ENCODE assay signal across 13 cellular contexts in genomic region chr15:74201656-74202420, GRCh38. TPM values are rescaled to one million over a fixed set of nuclear protein-coding genes. Genes with fewer than 3 reads are reported as not detected.
DNase-seq lines count a peak whose midpoint lies in the region; ATAC-seq and TF ChIP-seq lines count a peak whose summit lies in the region.
"Had no signal": no experiment of that assay in that cellular context is flagged by ENCODE, and none has a peak within 500 bp of the region (broad histone marks: within the 10 kb centered on the region; RNA-seq: fewer than 3 reads in every experiment).

No MANE protein-coding gene starts in this region.

- H3K9me3 Mint-ChIP-seq in brain = no peaks in the 10 kb centered on the region

- peak overlapping the region; percentile 79 to 96 (median 89) for H3K27ac Mint-ChIP-seq in brain
- H3K27ac Mint-ChIP-seq: activated CD8-positive, alpha-beta memory T cell treated with anti-CD3 and anti-CD28 coated beads, Interleukin-2, amount 10 ng/mL, durations not matched to agents 7 days and 5 days had no signal

- H4K20me1 ChIP-seq in IMR-90 (ENCODE audit: insufficient read depth, low read length) = no peaks in the 10 kb centered on the region

- peak overlapping the region; percentile 33 for H2AFZ ChIP-seq in IMR-90 (replicated peaks; ENCODE audit: low read length, poor library complexity)

- H3K9ac ChIP-seq in IMR-90 (ENCODE audit: low read depth, low read length) = no peak overlapping the region

- H4K5ac ChIP-seq in IMR-90 (ENCODE audit: low read depth, low read length) = no peak overlapping the region

- H3K9me1 ChIP-seq in IMR-90 (ENCODE audit: insufficient read depth, low read length) = peaks cover 2% of the 10 kb centered on the region

- no peak overlapping the region for H3K18ac ChIP-seq in IMR-90 (ENCODE audit: low read depth, low read length)

- H3K36me3 Mint-ChIP-seq in brain = no peaks in the 10 kb centered on the region
- H3K36me3 Mint-ChIP-seq: activated CD8-positive, alpha-beta memory T cell treated with anti-CD3 and anti-CD28 coated beads, Interleukin-2, amount 10 ng/mL, durations not matched to agents 7 days and 5 days had no signal

- H2BK5ac ChIP-seq in IMR-90 (ENCODE audit: low read depth, low read length, poor library complexity, severe bottlenecking) = no peak overlapping the region

- peak overlapping the region; percentile 73; the same call in 1 of the 2 replicates for H2AK5ac ChIP-seq in IMR-90 (ENCODE audit: low read depth, low read length)

- H4K8ac ChIP-seq in IMR-90 (ENCODE audit: low read depth in 2 of 2, low read length in 2 of 2) = no peak overlapping the region

- DNase-seq in A673 (ENCODE audit: low spot score) (no peak), IMR-90 (no peak), kidney tubule cell (ENCODE audit: low spot score) (peak; percentile 82), NCI-H2196 (lab: John Stamatoyannopoulos, UW; ENCODE audit: unreplicated experiment) (no peak), aorta (no peak), NCI-H2171 (lab: John Stamatoyannopoulos, UW) (no peak)
- DNase-seq: activated CD8-positive, alpha-beta memory T cell treated with anti-CD3 and anti-CD28 coated beads, Interleukin-2, amount 10 ng/mL, durations not matched to agents 7 days and 5 days; GF-D8; NK-92 treated with Interleukin-12 subunit alpha and Interleukin-12 subunit beta, amount 100 ng/mL, for 24 hours had no signal

- no CpG with 5 or more reads among the region's 8 CpGs for WGBS in IMR-90 (ENCODE audit: extremely low coverage in 2 of 2, insufficient read length in 1 of 2), 2 experiments
- 54 to 68% methylated on average over 8 of the region's 8 CpGs for WGBS in aorta, 2 donors

- CTCF ChIA-PET in A673 (lab: Charles Lee) = no interaction called here
- CTCF ChIA-PET in IMR-90 (lab: Yijun Ruan, JAX) = interaction anchor here (1.3 kb wide), 1 partner anchor 147 kb away, joined by 3 read pairs; no protein-coding TSS in a partner anchor

- TF ChIP-seq POLR2A in IMR-90 (IDR thresholded peaks at IDR 0.05; ENCODE audit: low read depth, low read length) = no peak

- H3K36me3 ChIP-seq in A673 (ENCODE audit: insufficient read depth, low read length, poor library complexity, severe bottlenecking) (no peaks in the 10 kb centered on the region), IMR-90 (ENCODE audit: control insufficient read depth, insufficient read depth, low read length) (no peaks in the 10 kb centered on the region), aorta (ENCODE audit: control insufficient read depth in 1 of 2, insufficient read depth in 2 of 2, low read length in 1 of 2) (no peaks in the 10 kb centered on the region)
- H3K36me3 ChIP-seq: ascending aorta, left lung had no signal

- dilution Hi-C loops in IMR-90 (cut with HindIII; ENCODE audit: low sequenced_read_pairs, unreplicated experiment) = no loop called here

- 0 out of 2 replicates have a peak overlapping the region, but pooled peaks have one; percentile 54 for H3K4ac ChIP-seq in IMR-90 (ENCODE audit: low read depth, low read length)

- no peaks in the 10 kb centered on the region for H3K79me1 ChIP-seq in IMR-90 (ENCODE audit: low read depth in 1 of 2, low read length in 2 of 2)

- ATAC-seq in IMR-90 (ENCODE audit: low read depth) (no peak), HG03354 (IDR thresholded peaks at IDR 0.05; ENCODE audit: poor library complexity, severe bottlenecking, unreplicated experiment) (no peak), aorta (ENCODE audit: low FRiP score) (no peak)
- ATAC-seq: activated CD8-positive, alpha-beta memory T cell treated with anti-CD3 and anti-CD28 coated beads, Interleukin-2, amount 10 ng/mL, durations not matched to agents 7 days and 5 days had no signal

- no peak overlapping the region for H2AK9ac ChIP-seq in IMR-90 (replicated peaks; ENCODE audit: low read depth, low read length, poor library complexity)

- H3K4me3 Mint-ChIP-seq in brain = peak overlapping the region in 4 of 5 experiments; percentile 40 to 85 (median 78)
- H3K4me3 Mint-ChIP-seq: activated CD8-positive, alpha-beta memory T cell treated with anti-CD3 and anti-CD28 coated beads, Interleukin-2, amount 10 ng/mL, durations not matched to agents 7 days and 5 days had no signal

- H3K56ac ChIP-seq in IMR-90 (ENCODE audit: extremely low read depth, insufficient read depth, low read length) = no peak overlapping the region

- peaks cover 71% of the 10 kb centered on the region for H3K4me1 Mint-ChIP-seq in brain
- H3K4me1 Mint-ChIP-seq: activated CD8-positive, alpha-beta memory T cell treated with anti-CD3 and anti-CD28 coated beads, Interleukin-2, amount 10 ng/mL, durations not matched to agents 7 days and 5 days had no signal

- H2BK15ac ChIP-seq in IMR-90 (ENCODE audit: low read depth, low read length) = peak overlapping the region; percentile 61; the same call in 2 of the 3 replicates

- H4K91ac ChIP-seq in IMR-90 (ENCODE audit: insufficient read depth, low read depth, low read length) = no peak overlapping the region

- H2BK20ac ChIP-seq in IMR-90 (ENCODE audit: low read depth, low read length) = peak overlapping the region; percentile 60; the same call in 1 of the 2 replicates

- H3K27me3 ChIP-seq in A673 (replicated peaks; ENCODE audit: insufficient read depth, low read depth, low read length, poor library complexity) (no peaks in the 10 kb centered on the region), IMR-90 (ENCODE audit: control insufficient read depth, insufficient read depth, low read length) (peaks cover 9% of the 10 kb centered on the region), aorta (ENCODE audit: control insufficient read depth in 1 of 2, insufficient read depth in 2 of 2, low read length in 1 of 2) (no peaks in the 10 kb centered on the region)
- H3K27me3 ChIP-seq: ascending aorta had no signal

- H3K4me2 ChIP-seq in IMR-90 (ENCODE audit: low read depth, low read length) = no peak overlapping the region

- peaks cover 41% of the 10 kb centered on the region for H3K4me1 ChIP-seq in A673 (ENCODE audit: insufficient read depth, low read length, poor library complexity, severe bottlenecking)
- peaks cover 18% of the 10 kb centered on the region for H3K4me1 ChIP-seq in IMR-90 (ENCODE audit: control insufficient read depth, insufficient read depth, low read length)
- H3K4me1 ChIP-seq in aorta (ENCODE audit: control insufficient read depth in 1 of 2, insufficient read depth in 2 of 2, low read length in 2 of 2) = no peaks in the 10 kb centered on the region

- TF ChIP-seq RAD21 in IMR-90 (IDR thresholded peaks at IDR 0.05; ENCODE audit: low read length) = no peak

- H3K23ac ChIP-seq in IMR-90 (ENCODE audit: low read depth, low read length) = peak overlapping the region; percentile 46; the same call in 1 of the 2 replicates

- peak overlapping the region; percentile 39 for H3K14ac ChIP-seq in IMR-90 (replicated peaks; ENCODE audit: low read depth, low read length)

- no peak overlapping the region for H2BK120ac ChIP-seq in IMR-90 (ENCODE audit: low read depth, low read length)

- no peak overlapping the region for H3K4me3 ChIP-seq in A673 (ENCODE audit: low read depth, low read length, poor library complexity, severe bottlenecking)
- no peak overlapping the region for H3K4me3 ChIP-seq in IMR-90 (ENCODE audit: insufficient read depth, low read depth, low read length)
- no peak overlapping the region for H3K4me3 ChIP-seq in aorta (ENCODE audit: low read length in 2 of 2)
- H3K4me3 ChIP-seq: ascending aorta, left lung had no signal

- POLR2A ChIA-PET in A673 (lab: Charles Lee; ENCODE audit: low non-redundant PET) (no interaction called here), IMR-90 (lab: Charles Lee; ENCODE audit: unreplicated experiment) (no interaction called here)

- TF ChIP-seq CTCF in A673 (conservative IDR thresholded peaks at IDR 0.05; ENCODE audit: low read depth, low read length) (no peak), IMR-90 (conservative IDR thresholded peaks at IDR 0.05; ENCODE audit: low read depth, low read length) (no peak), brain (conservative IDR thresholded peaks at IDR 0.05) (no peak)

- BruUV-seq in A673 (replicated peaks; lab: Mats Ljungman, UMichigan) (no TSS peak), IMR-90 (replicated peaks; lab: Mats Ljungman, UMichigan) (no TSS peak)

- intact Hi-C loops in A673 (cut with micrococcal nuclease; ENCODE audit: unreplicated experiment) (no loop called here), IMR-90 (cut with micrococcal nuclease) (no loop called here), aorta (cut with DNase I) (no loop called here)

- H3K27ac ChIP-seq in A673 (ENCODE audit: low read depth, low read length, poor library complexity, severe bottlenecking) = peak overlapping the region; percentile 5
- no peak overlapping the region for H3K27ac ChIP-seq in IMR-90 (ENCODE audit: insufficient read depth, low read length)
- no peak overlapping the region for H3K27ac ChIP-seq in aorta (ENCODE audit: low read depth in 1 of 2, low read length in 2 of 2)
- H3K27ac ChIP-seq: left lung had no signal

- in situ Hi-C loops in IMR-90 (cut with MboI; ENCODE audit: low sequenced_read_pairs) = no loop called here

- H3K9me3 ChIP-seq in A673 (ENCODE audit: low read depth, low read length, poor library complexity, severe bottlenecking) (no peaks in the 10 kb centered on the region), IMR-90 (ENCODE audit: control insufficient read depth, insufficient read depth, low read length) (no peaks in the 10 kb centered on the region), aorta (ENCODE audit: control insufficient read depth, low read length) (no peaks in the 10 kb centered on the region)
- H3K9me3 ChIP-seq: ascending aorta, left lung had no signal

- H3K27me3 Mint-ChIP-seq in brain = peaks cover 3% of the 10 kb centered on the region

RNA-seq across cellular contexts. Expression of gene STRA6, which starts 0.7 kb away (rescaled TPM):
- 0.84 and 1.5 TPM in 2 replicates for total RNA-seq in A673 (2021)
- total RNA-seq in IMR-90 (2012; rRNA removed) = not detected in 2 replicates
- 0.14 and 0.17 TPM in 2 replicates for polyA plus RNA-seq in IMR-90 (2012; rRNA removed)
- 0.11 TPM in 1 of 2 replicates, not detected in the other for polyA plus RNA-seq in IMR-90 (2012; cell fraction: cytosol; rRNA removed)
- polyA plus RNA-seq in IMR-90 (2012; cell fraction: nucleus; rRNA removed; ENCODE audit: low replicate concordance) = 0.37 and 0.60 TPM in 2 replicates
- polyA plus RNA-seq in brain (ENCODE audit: insufficient read depth, low read depth, low replicate concordance) = 1.1 TPM
- total RNA-seq in aorta = under 1 TPM; 0.16 to 0.51 TPM
- under 1 TPM in 1 of 2 donors, not detected in 1; 0.49 TPM for polyA plus RNA-seq in aorta
- total RNA-seq: ascending aorta had no signal

RNA-seq across cellular contexts. Expression of gene ISLR, which starts 28.3 kb away (rescaled TPM):
- total RNA-seq in A673 (2021) (0.41 and 0.74 TPM in 2 replicates), IMR-90 (2012; rRNA removed) (under 0.01 TPM in 2 replicates), aorta (100 to 1,000 TPM in 1 of 2 donors, 10 to 100 TPM in 1; 62.2 to 102 TPM)
- polyA plus RNA-seq in IMR-90 (2012; rRNA removed) (0.79 and 1.0 TPM in 2 replicates), brain (ENCODE audit: insufficient read depth, low read depth, low replicate concordance) (13.7 TPM), aorta (100 to 1,000 TPM in 1 of 2 donors, 10 to 100 TPM in 1; 24.8 to 111 TPM)
- polyA plus RNA-seq in IMR-90 (2012; cell fraction: cytosol; rRNA removed) = 0.53 and 2.1 TPM in 2 replicates
- 0.40 and 0.44 TPM in 2 replicates for polyA plus RNA-seq in IMR-90 (2012; cell fraction: nucleus; rRNA removed; ENCODE audit: low replicate concordance)
- total RNA-seq: activated CD8-positive, alpha-beta memory T cell treated with anti-CD3 and anti-CD28 coated beads, Interleukin-2, amount 10 ng/mL, durations not matched to agents 7 days and 5 days had no signal

RNA-seq across cellular contexts. Expression of gene CCDC33, which starts 34.3 kb away (rescaled TPM):
- total RNA-seq in A673 (2021) = not detected in 2 replicates
- not detected in 2 replicates for total RNA-seq in IMR-90 (2012; rRNA removed)
- not detected in 2 replicates for polyA plus RNA-seq in IMR-90 (2012; rRNA removed)
- polyA plus RNA-seq in IMR-90 (2012; cell fraction: cytosol; rRNA removed) = not detected in 2 replicates
- not detected in 2 replicates for polyA plus RNA-seq in IMR-90 (2012; cell fraction: nucleus; rRNA removed; ENCODE audit: low replicate concordance)
- polyA plus RNA-seq in brain (ENCODE audit: insufficient read depth, low read depth, low replicate concordance) = 0.46 TPM
- not detected for total RNA-seq in aorta
- polyA plus RNA-seq in aorta = not detected
- total RNA-seq: activated CD8-positive, alpha-beta memory T cell treated with anti-CD3 and anti-CD28 coated beads, Interleukin-2, amount 10 ng/mL, durations not matched to agents 7 days and 5 days; ascending aorta had no signal

Comparison
In these comparisons a context has a peak if more than half of its experiments do, and no peak if none do; other contexts are left out.
1. RNA of gene ISLR, which starts 28.3 kb away (total RNA-seq): 62.2 to 102 TPM in aorta; 0.41 to 0.74 TPM in A673 and under 0.01 TPM in IMR-90; every median in the first group is over 10 times any median in the second.